Comparison of ENCODE assay signal across 8 cellular contexts in the genomic region with DNA sequence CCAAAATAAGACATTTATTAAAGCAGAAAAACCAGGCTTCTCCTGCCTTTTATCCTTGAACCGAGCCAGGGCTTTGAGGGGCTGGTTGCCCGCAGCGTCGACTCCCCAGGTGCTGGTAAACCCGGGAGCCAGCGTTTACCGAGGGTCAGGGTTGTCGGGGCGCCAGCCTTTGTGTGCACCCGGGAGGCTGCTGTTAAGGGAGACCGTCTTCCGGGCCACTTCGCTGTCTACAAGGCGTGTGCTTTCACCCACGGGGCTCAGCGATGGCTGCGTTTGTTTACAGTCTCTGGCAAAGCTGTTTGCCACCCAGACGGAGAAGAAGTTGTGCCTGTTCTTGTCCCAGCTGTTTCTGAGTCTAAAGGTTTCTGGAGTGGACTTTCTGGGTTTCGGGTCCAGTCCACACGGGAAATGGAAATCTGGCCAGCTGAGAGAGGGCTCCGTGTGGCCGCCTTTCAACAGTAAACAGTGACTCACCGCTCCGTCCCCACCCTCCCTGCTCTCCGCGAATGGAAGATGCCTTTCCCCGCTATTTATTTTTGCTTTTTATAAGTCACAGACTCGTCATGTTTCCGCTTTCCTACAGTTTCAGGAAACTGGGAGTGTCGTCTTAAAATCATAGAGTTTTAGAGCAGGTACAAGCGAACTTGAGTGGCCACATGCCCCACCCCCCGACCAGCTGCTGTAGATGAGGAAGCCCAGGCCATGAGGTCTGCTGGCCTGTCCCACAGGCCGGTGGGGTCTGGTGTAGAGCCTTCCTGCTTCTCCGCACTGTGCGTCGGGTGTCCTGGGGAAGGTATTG. TPM values are rescaled to one million over a fixed set of nuclear protein-coding genes. Genes with fewer than 3 reads are reported as not detected.
DNase-seq lines count a peak whose midpoint lies in the region; ATAC-seq, FAIRE-seq and TF ChIP-seq lines count a peak whose summit lies in the region.

No MANE protein-coding gene starts in this region.

- CTCF ChIA-PET in activated CD8-positive, alpha-beta memory T cell treated with anti-CD3 and anti-CD28 coated beads, Interleukin-2, amount 10 ng/mL, durations not matched to agents 7 days and 5 days (lab: Charles Lee): interaction anchor here (1.1 to 2.1 kb wide), 3 partner anchors 19 to 58 kb away, joined by 3 to 6 read pairs (median 3); no protein-coding TSS in a partner anchor
- CTCF ChIA-PET in endothelial cell of umbilical vein (lab: Charles Lee): interaction anchor here (1.0 to 1.1 kb wide), 2 partner anchors 18 to 26 kb away, joined by 3 read pairs; no protein-coding TSS in a partner anchor

- H3K4me1 Mint-ChIP-seq in activated CD8-positive, alpha-beta memory T cell treated with anti-CD3 and anti-CD28 coated beads, Interleukin-2, amount 10 ng/mL, durations not matched to agents 7 days and 5 days: peaks cover 32% of the 10 kb centered on the region

- no peak for TF ChIP-seq CTCF in endothelial cell of umbilical vein (IDR thresholded peaks at IDR 0.05; ENCODE audit: extremely low read depth in 1 of 2, insufficient read depth in 1 of 2, low read depth in 1 of 2, low read length in 2 of 2)

- H3K9me3 ChIP-seq in endothelial cell of umbilical vein (replicated peaks; ENCODE audit: control insufficient read depth, insufficient read depth, low read length): no peaks in the 10 kb centered on the region
- H3K9me3 ChIP-seq in muscle layer of duodenum (ENCODE audit: control insufficient read depth in 1 of 2, low read length in 2 of 2): no peaks in the 10 kb centered on the region

- dilution Hi-C loops in endothelial cell of umbilical vein (cut with MboI; ENCODE audit: extremely low pct_ligation_motif_present, low sequenced_read_pairs): no loop called here

- DNase-seq in DMS153 treated with DMSO at 0.1 percent for 48 hours (lab: John Stamatoyannopoulos, UW; ENCODE audit: unreplicated experiment) (peak; percentile 64), NCI-H2029 (lab: John Stamatoyannopoulos, UW) (peak; percentile 70), endothelial cell of umbilical vein (ENCODE audit: low read depth, low spot score) (peak; percentile 97), NCI-H1694 (lab: John Stamatoyannopoulos, UW) (no peak)
- peak; percentile 69 for DNase-seq in activated CD8-positive, alpha-beta memory T cell treated with anti-CD3 and anti-CD28 coated beads, Interleukin-2, amount 10 ng/mL, durations not matched to agents 7 days and 5 days
- DNase-seq in stimulated activated naive CD4-positive, alpha-beta T cell treated with Interleukin-2 at 50 U/mL for 16 hours (lab: John Stamatoyannopoulos, UW): peak; percentile 58

- peak overlapping the region; percentile 90 for H3K27ac Mint-ChIP-seq in activated CD8-positive, alpha-beta memory T cell treated with anti-CD3 and anti-CD28 coated beads, Interleukin-2, amount 10 ng/mL, durations not matched to agents 7 days and 5 days

- H3K4me1 ChIP-seq in endothelial cell of umbilical vein (ENCODE audit: control insufficient read depth, extremely low read depth, insufficient read depth, low read length) (peaks cover 48% of the 10 kb centered on the region), muscle layer of duodenum (ENCODE audit: control insufficient read depth in 1 of 2, insufficient read depth in 2 of 2, low read length in 2 of 2) (peaks cover 9 to 31% of the 10 kb centered on the region in 2 donors)

- H3K27ac ChIP-seq in endothelial cell of umbilical vein (ENCODE audit: insufficient read depth, low read depth, low read length): peak overlapping the region; percentile 97
- H3K27ac ChIP-seq in muscle layer of duodenum (ENCODE audit: low read length): peak overlapping the region; percentile 97

- H3K4me3 ChIP-seq in endothelial cell of umbilical vein (replicated peaks in 1 of 3; ENCODE audit: insufficient read depth in 1 of 3, low read depth in 1 of 3, low read length in 3 of 3): peak overlapping the region; percentile 5 to 70 (median 54)
- peak overlapping the region; percentile 63 to 74 for H3K4me3 ChIP-seq in muscle layer of duodenum (ENCODE audit: low read depth in 1 of 2, low read length in 2 of 2)

- H4K20me1 ChIP-seq in endothelial cell of umbilical vein (replicated peaks; ENCODE audit: control insufficient read depth, extremely low read depth, insufficient read depth, low read length): no peaks in the 10 kb centered on the region

- peak; percentile 52 for ATAC-seq in activated CD8-positive, alpha-beta memory T cell treated with anti-CD3 and anti-CD28 coated beads, Interleukin-2, amount 10 ng/mL, durations not matched to agents 7 days and 5 days
- no peak for ATAC-seq in HG02763 (IDR thresholded peaks at IDR 0.05; ENCODE audit: unreplicated experiment)

- H3K36me3 ChIP-seq in endothelial cell of umbilical vein (ENCODE audit: control insufficient read depth in 2 of 2, extremely low read depth in 1 of 2, insufficient read depth in 2 of 2, low read length in 2 of 2) (no peaks in the 10 kb centered on the region), muscle layer of duodenum (ENCODE audit: control insufficient read depth in 1 of 2, insufficient read depth in 2 of 2, low read length in 2 of 2) (peaks cover 0 to 6% of the 10 kb centered on the region in 2 donors)

- intact Hi-C loops in endothelial cell of umbilical vein (cut with micrococcal nuclease): loop anchor here (1.0 to 2.0 kb wide), 3 partner anchors 28 to 74 kb away; a partner anchor contains a TSS

- POLR2A ChIA-PET in endothelial cell of umbilical vein (lab: Charles Lee): no interaction called here

- H3K9ac ChIP-seq in endothelial cell of umbilical vein (replicated peaks; ENCODE audit: extremely low read depth, insufficient read depth, low read length): peak overlapping the region; percentile 89

- no peak overlapping the region for H2AFZ ChIP-seq in endothelial cell of umbilical vein (ENCODE audit: low read depth, low read length)

- H3K4me2 ChIP-seq in endothelial cell of umbilical vein (ENCODE audit: insufficient read depth, low read length): peak overlapping the region; percentile 65

- H3K79me2 ChIP-seq in endothelial cell of umbilical vein (ENCODE audit: control insufficient read depth, insufficient read depth, low read length): peaks cover 36% of the 10 kb centered on the region

- peaks cover 0 to 1% of the 10 kb centered on the region in 2 experiments for H3K27me3 ChIP-seq in endothelial cell of umbilical vein (ENCODE audit: control insufficient read depth in 2 of 2, insufficient read depth in 2 of 2, low read length in 2 of 2)
- H3K27me3 ChIP-seq in muscle layer of duodenum (ENCODE audit: low read depth, low read length): no peaks in the 10 kb centered on the region

- peak overlapping the region; percentile 80 for H3K4me3 Mint-ChIP-seq in activated CD8-positive, alpha-beta memory T cell treated with anti-CD3 and anti-CD28 coated beads, Interleukin-2, amount 10 ng/mL, durations not matched to agents 7 days and 5 days

- no peaks in the 10 kb centered on the region for H3K36me3 Mint-ChIP-seq in activated CD8-positive, alpha-beta memory T cell treated with anti-CD3 and anti-CD28 coated beads, Interleukin-2, amount 10 ng/mL, durations not matched to agents 7 days and 5 days

- H3K9me1 ChIP-seq in endothelial cell of umbilical vein (replicated peaks; ENCODE audit: control insufficient read depth, extremely low read depth, insufficient read depth, low read length): no peaks in the 10 kb centered on the region

- BruUV-seq in endothelial cell of umbilical vein (replicated peaks; lab: Mats Ljungman, UMichigan): TSS peak; percentile 79

- no peaks in the 10 kb centered on the region for H3K9me3 Mint-ChIP-seq in activated CD8-positive, alpha-beta memory T cell treated with anti-CD3 and anti-CD28 coated beads, Interleukin-2, amount 10 ng/mL, durations not matched to agents 7 days and 5 days (ENCODE audit: low read depth)

- peak; percentile 50 for TF ChIP-seq POLR2A in endothelial cell of umbilical vein (IDR thresholded peaks at IDR 0.05; ENCODE audit: low read depth, low read length)

- H3K27me3 Mint-ChIP-seq in activated CD8-positive, alpha-beta memory T cell treated with anti-CD3 and anti-CD28 coated beads, Interleukin-2, amount 10 ng/mL, durations not matched to agents 7 days and 5 days: peaks cover 2% of the 10 kb centered on the region

- peak; percentile 99 for FAIRE-seq in endothelial cell of umbilical vein (lab: Jason Lieb, UNC)

RNA-seq across cellular contexts. Expression of a gene that starts 2.2 kb away (rescaled TPM):
- total RNA-seq in activated CD8-positive, alpha-beta memory T cell treated with anti-CD3 and anti-CD28 coated beads, Interleukin-2, amount 10 ng/mL, durations not matched to agents 7 days and 5 days: 10 to 100 TPM; 22.4 to 22.9 TPM
- 39.4 and 66.9 TPM in 2 replicates for total RNA-seq in endothelial cell of umbilical vein
- polyA plus RNA-seq in endothelial cell of umbilical vein: 22.2 and 23.3 TPM in 2 replicates
- 10.8 and 13.7 TPM in 2 replicates for polyA plus RNA-seq in endothelial cell of umbilical vein (2011; cell fraction: cytosol; rRNA removed)
- 167 and 174 TPM in 2 replicates for polyA plus RNA-seq in endothelial cell of umbilical vein (2011; cell fraction: nucleus; rRNA removed)
- polyA plus RNA-seq in endothelial cell of umbilical vein (2012): 16.7 and 23.2 TPM in 2 replicates
- polyA minus RNA-seq in endothelial cell of umbilical vein: 13.0 and 16.2 TPM in 2 replicates
- polyA minus RNA-seq in endothelial cell of umbilical vein (2011; cell fraction: cytosol; rRNA and poly(A)+ RNA removed): 27.5 TPM
- polyA minus RNA-seq in endothelial cell of umbilical vein (2011; cell fraction: nucleus; rRNA and poly(A)+ RNA removed): 25.4 and 68.6 TPM in 2 replicates

RNA-seq across cellular contexts. Expression of a gene that starts 23.4 kb away (rescaled TPM):
- not detected for total RNA-seq in activated CD8-positive, alpha-beta memory T cell treated with anti-CD3 and anti-CD28 coated beads, Interleukin-2, amount 10 ng/mL, durations not matched to agents 7 days and 5 days
- total RNA-seq in endothelial cell of umbilical vein: not detected in 2 replicates
- polyA plus RNA-seq in endothelial cell of umbilical vein: 0.41 and 0.48 TPM in 2 replicates
- polyA plus RNA-seq in endothelial cell of umbilical vein (2011; cell fraction: cytosol; rRNA removed): 0.07 and 0.22 TPM in 2 replicates
- 0.25 and 0.66 TPM in 2 replicates for polyA plus RNA-seq in endothelial cell of umbilical vein (2011; cell fraction: nucleus; rRNA removed)
- polyA plus RNA-seq in endothelial cell of umbilical vein (2012): 0.07 TPM in 2 replicates
- polyA minus RNA-seq in endothelial cell of umbilical vein: 0.15 TPM in 1 of 2 replicates, not detected in the other
- polyA minus RNA-seq in endothelial cell of umbilical vein (2011; cell fraction: cytosol; rRNA and poly(A)+ RNA removed): 21.1 TPM
- polyA minus RNA-seq in endothelial cell of umbilical vein (2011; cell fraction: nucleus; rRNA and poly(A)+ RNA removed): 0.48 and 0.91 TPM in 2 replicates

RNA-seq across cellular contexts. Expression of a gene that starts 28.5 kb away (rescaled TPM):
- 100 to 1,000 TPM in 1 of 2 experiments, 10 to 100 TPM in 1; 97.5 to 102 TPM for total RNA-seq in activated CD8-positive, alpha-beta memory T cell treated with anti-CD3 and anti-CD28 coated beads, Interleukin-2, amount 10 ng/mL, durations not matched to agents 7 days and 5 days
- total RNA-seq in endothelial cell of umbilical vein: 114 and 116 TPM in 2 replicates
- polyA plus RNA-seq in endothelial cell of umbilical vein: 57.8 and 86.5 TPM in 2 replicates
- polyA plus RNA-seq in endothelial cell of umbilical vein (2011; cell fraction: cytosol; rRNA removed): 25.1 and 38.8 TPM in 2 replicates
- 99.5 and 107 TPM in 2 replicates for polyA plus RNA-seq in endothelial cell of umbilical vein (2011; cell fraction: nucleus; rRNA removed)
- polyA plus RNA-seq in endothelial cell of umbilical vein (2012): 48.4 and 56.9 TPM in 2 replicates
- polyA minus RNA-seq in endothelial cell of umbilical vein: 39.2 and 47.6 TPM in 2 replicates
- 50.1 TPM for polyA minus RNA-seq in endothelial cell of umbilical vein (2011; cell fraction: cytosol; rRNA and poly(A)+ RNA removed)
- 38.4 and 74.9 TPM in 2 replicates for polyA minus RNA-seq in endothelial cell of umbilical vein (2011; cell fraction: nucleus; rRNA and poly(A)+ RNA removed)

RNA-seq across cellular contexts. Expression of a gene that starts 37.2 kb away (rescaled TPM):
- 10 to 100 TPM; 37.2 to 37.9 TPM for total RNA-seq in activated CD8-positive, alpha-beta memory T cell treated with anti-CD3 and anti-CD28 coated beads, Interleukin-2, amount 10 ng/mL, durations not matched to agents 7 days and 5 days
- 25.5 and 28.4 TPM in 2 replicates for total RNA-seq in endothelial cell of umbilical vein
- 40.4 and 49.7 TPM in 2 replicates for polyA plus RNA-seq in endothelial cell of umbilical vein
- 48.3 and 57.1 TPM in 2 replicates for polyA plus RNA-seq in endothelial cell of umbilical vein (2011; cell fraction: cytosol; rRNA removed)
- polyA plus RNA-seq in endothelial cell of umbilical vein (2011; cell fraction: nucleus; rRNA removed): 29.1 and 31.2 TPM in 2 replicates
- 18.9 and 27.6 TPM in 2 replicates for polyA plus RNA-seq in endothelial cell of umbilical vein (2012)
- polyA minus RNA-seq in endothelial cell of umbilical vein: 11.4 and 14.3 TPM in 2 replicates
- 39.1 TPM for polyA minus RNA-seq in endothelial cell of umbilical vein (2011; cell fraction: cytosol; rRNA and poly(A)+ RNA removed)
- 4.4 and 6.7 TPM in 2 replicates for polyA minus RNA-seq in endothelial cell of umbilical vein (2011; cell fraction: nucleus; rRNA and poly(A)+ RNA removed)
